8 cellular contexts compared by ENCODE assay signal in genomic region chr6:150866147-150867073, GRCh38. TPM values are rescaled to one million over a fixed set of nuclear protein-coding genes. Genes with fewer than 3 reads are reported as not detected.
DNase-seq lines count a peak whose midpoint lies in the region; ATAC-seq and TF ChIP-seq lines count a peak whose summit lies in the region.

No MANE protein-coding gene starts in this region.

- peak overlapping the region; percentile 97 for H3K4me3 Mint-ChIP-seq in T-helper 17 cell

- H3K9me3 ChIP-seq in T-helper 17 cell (ENCODE audit: control insufficient read depth, low read length, poor library complexity, severe bottlenecking) = no peaks in the 10 kb centered on the region
- H3K9me3 ChIP-seq in right atrium auricular region = no peaks in the 10 kb centered on the region
- no peaks in the 10 kb centered on the region for H3K9me3 ChIP-seq in uterus

- TF ChIP-seq CTCF in GM12864 (IDR thresholded peaks at IDR 0.05; ENCODE audit: low read depth, low read length, missing control alignments) (no peak), HFF-Myc (IDR thresholded peaks at IDR 0.05; ENCODE audit: low read depth, low read length, missing control alignments) (no peak), right atrium auricular region (IDR thresholded peaks at IDR 0.05) (no peak), uterus (IDR thresholded peaks at IDR 0.05) (no peak)

- peak overlapping the region; percentile 82 for H3K27ac Mint-ChIP-seq in T-helper 17 cell

- peak; percentile 83 for ATAC-seq in T-helper 17 cell

- H3K27ac ChIP-seq in right atrium auricular region = peak overlapping the region; percentile 88 to 95
- peak overlapping the region; percentile 80 to 87 for H3K27ac ChIP-seq in uterus

- peak in 1 of 2 donors; percentile 72 for TF ChIP-seq POLR2A in uterus (IDR thresholded peaks at IDR 0.05)

- H3K27me3 ChIP-seq in right atrium auricular region (no peaks in the 10 kb centered on the region), uterus (no peaks in the 10 kb centered on the region)

- peaks cover 9% of the 10 kb centered on the region for H3K36me3 Mint-ChIP-seq in T-helper 17 cell (ENCODE audit: low read depth)

- peak; percentile 34 for DNase-seq in GM12864 (ENCODE audit: low read depth)
- no peak for DNase-seq in HFF-Myc (ENCODE audit: extremely low read depth, low read depth)
- peak; percentile 86 for DNase-seq in NAMALWA (ENCODE audit: low spot score)
- DNase-seq in T-helper 17 cell = peak; percentile 58 to 68 (median 63)
- peak in 52 of 56 donors; percentile 15 to 84 (median 63) for DNase-seq in amygdala (lab: John Stamatoyannopoulos, UW)
- peak; percentile 89 for DNase-seq in right atrium auricular region (ENCODE audit: low spot score)
- DNase-seq in putamen (ENCODE audit: low spot score) = peak; percentile 43
- DNase-seq in uterus = peak; percentile 79 to 88

- peaks cover 8% of the 10 kb centered on the region for H3K4me1 Mint-ChIP-seq in T-helper 17 cell

- intact Hi-C loops in uterus (cut with DNase I; ENCODE audit: low total_unique reads) = no loop called here

- H3K4me3 ChIP-seq in GM12864 (ENCODE audit: low read depth, low read length) (peak overlapping the region; percentile 88), HFF-Myc (replicated peaks; ENCODE audit: low read depth, low read length) (peak overlapping the region; percentile 88), right atrium auricular region (peak overlapping the region; percentile 68 to 71), uterus (peak overlapping the region; percentile 51 to 68)

- peaks cover 24% of the 10 kb centered on the region for H3K27me3 Mint-ChIP-seq in T-helper 17 cell

- no peaks in the 10 kb centered on the region for H3K36me3 ChIP-seq in right atrium auricular region
- H3K36me3 ChIP-seq in uterus = no peaks in the 10 kb centered on the region

- H3K4me1 ChIP-seq in right atrium auricular region (peaks cover 0 to 14% of the 10 kb centered on the region in 2 donors), uterus (no peaks in the 10 kb centered on the region)

RNA-seq across cellular contexts. Expression of gene MTHFD1L, which starts 0.9 kb away (rescaled TPM):
- total RNA-seq in T-helper 17 cell (10 to 100 TPM; 14.5 to 22.1 TPM), right atrium auricular region (10 to 100 TPM in 1 of 2 donors, 1 to 10 TPM in 1; 4.1 to 12.2 TPM), uterus (10 to 100 TPM in 3 of 4 donors, 1 to 10 TPM in 1; 4.1 to 19.9 (median 16.6) TPM)
